In genomic region chr20:62422636-62423325, GRCh38 we compare ENCODE assay signal across 1 cellular context.
TF ChIP-seq lines count a peak whose summit lies in the region.

No MANE protein-coding gene starts in this region.

TF ChIP-seq in HepG2, 621 proteins besides CTCF, POLR2A, EP300 and RAD21:
- no peak for TF ChIP-seq ZHX2 (IDR thresholded peaks at IDR 0.05; ENCODE audit: low read depth)
- no peak for TF ChIP-seq ZHX2 (CRISPR knock-in tag; IDR thresholded peaks at IDR 0.05; ENCODE audit: borderline replicate concordance)
- TF ChIP-seq HOXA9 (CRISPR knock-in tag; IDR thresholded peaks at IDR 0.05; ENCODE audit: borderline replicate concordance): no peak
- TF ChIP-seq MTF2 (CRISPR knock-in tag; IDR thresholded peaks at IDR 0.05; ENCODE audit: borderline replicate concordance): no peak
- 0 out of 2 replicates have a peak, but pooled peaks have one; percentile 21 for TF ChIP-seq ZNF556 (CRISPR knock-in tag; IDR thresholded peaks at IDR 0.05; ENCODE audit: borderline replicate concordance)
- no peak for TF ChIP-seq ZNF557 (CRISPR knock-in tag; IDR thresholded peaks at IDR 0.05)
- TF ChIP-seq ZBTB7B (CRISPR knock-in tag; IDR thresholded peaks at IDR 0.05): no peak
- TF ChIP-seq KDM3A (CRISPR knock-in tag; IDR thresholded peaks at IDR 0.05; ENCODE audit: low read depth): no peak
- TF ChIP-seq EZH2 (conservative IDR thresholded peaks at IDR 0.05; ENCODE audit: low read depth, low read length): peak; percentile 67; the same call in 1 of the 2 replicates
- no peak for TF ChIP-seq ZNF547 (CRISPR knock-in tag; IDR thresholded peaks at IDR 0.05)
- no peak for TF ChIP-seq MED13 (CRISPR knock-in tag; IDR thresholded peaks at IDR 0.05)
- no peak for TF ChIP-seq ATF6 (CRISPR knock-in tag; conservative IDR thresholded peaks at IDR 0.05)
- TF ChIP-seq ZNF414 (CRISPR knock-in tag; IDR thresholded peaks at IDR 0.05): no peak
- TF ChIP-seq EEA1 (CRISPR knock-in tag; IDR thresholded peaks at IDR 0.05; ENCODE audit: borderline replicate concordance): no peak
- no peak for TF ChIP-seq MEF2D (CRISPR knock-in tag; IDR thresholded peaks at IDR 0.05)
- peak; percentile 4; the same call in 1 of the 2 replicates for TF ChIP-seq ZNF768 (CRISPR knock-in tag; IDR thresholded peaks at IDR 0.05)
- no peak for TF ChIP-seq SKIL (CRISPR knock-in tag; IDR thresholded peaks at IDR 0.05; ENCODE audit: borderline replicate concordance)
